12 cellular contexts compared by ENCODE assay signal in genomic region chr20:63705232-63706026, GRCh38. TPM values are rescaled to one million over a fixed set of nuclear protein-coding genes. Genes with fewer than 3 reads are reported as not detected.
DNase-seq lines count a peak whose midpoint lies in the region; ATAC-seq, FAIRE-seq and TF ChIP-seq lines count a peak whose summit lies in the region.
"Had no signal": no experiment of that assay in that cellular context is flagged by ENCODE, and none has a peak within 500 bp of the region (broad histone marks: within the 10 kb centered on the region; RNA-seq: fewer than 3 reads in every experiment).

No MANE protein-coding gene starts in this region.

- H3K27me3 ChIP-seq in keratinocyte (ENCODE audit: control insufficient read depth, extremely low read depth, insufficient read depth, low read length): no peaks in the 10 kb centered on the region
- H3K27me3 ChIP-seq: neutrophil had no signal

- ATAC-seq in left ventricle myocardium superior (no peak), activated B cell treated with CpG ODN at 0.5 μM for 24 hours (ENCODE audit: low read depth) (no peak), GM19324 (IDR thresholded peaks at IDR 0.05; ENCODE audit: low FRiP score, unreplicated experiment) (no peak), GM19395 (IDR thresholded peaks at IDR 0.05; ENCODE audit: unreplicated experiment) (no peak)

- peaks cover 21% of the 10 kb centered on the region for H3K4me1 ChIP-seq in keratinocyte (ENCODE audit: control insufficient read depth, extremely low read depth, insufficient read depth, low read length)

- intact Hi-C loops in left ventricle myocardium superior (cut with micrococcal nuclease): no loop called here
- intact Hi-C loops in cardiac septum (cut with DNase I): no loop called here
- intact Hi-C loops in activated B cell treated with CpG ODN at 0.5 μM for 24 hours (cut with micrococcal nuclease): loop anchor here (2.0 to 5.0 kb wide), 5 partner anchors 25 to 267 kb away; partner anchors contain the start of gene SLC2A4RG

- H3K27me3 Mint-ChIP-seq in activated B cell treated with CpG ODN at 0.5 μM for 24 hours: no peaks in the 10 kb centered on the region
- H3K27me3 Mint-ChIP-seq: dendritic cell treated with granulocyte-macrophage colony-stimulating factor and Interleukin-4, amounts not matched to agents 40 ng/mL and 50 ng/mL, for 4 days had no signal

- H3K4me3 Mint-ChIP-seq in activated B cell treated with CpG ODN at 0.5 μM for 24 hours: peak overlapping the region; percentile 15

- H3K9me1 ChIP-seq in keratinocyte (ENCODE audit: control insufficient read depth, extremely low read depth, insufficient read depth, low read length): no peaks in the 10 kb centered on the region

- H3K79me2 ChIP-seq in keratinocyte (ENCODE audit: control insufficient read depth, insufficient read depth, low read length): peaks cover 51% of the 10 kb centered on the region

- no peaks in the 10 kb centered on the region for H3K9me3 Mint-ChIP-seq in activated B cell treated with CpG ODN at 0.5 μM for 24 hours
- H3K9me3 Mint-ChIP-seq: dendritic cell treated with granulocyte-macrophage colony-stimulating factor and Interleukin-4, amounts not matched to agents 40 ng/mL and 50 ng/mL, for 4 days had no signal

- CTCF ChIA-PET in activated B cell treated with CpG ODN at 0.5 μM for 24 hours (lab: Charles Lee): interaction anchor here (0.6 to 2.5 kb wide), 2 partner anchors 64 to 159 kb away, joined by 3 to 10 read pairs; partner anchors contain the start of gene TPD52L2

- no peak overlapping the region for H2AFZ ChIP-seq in keratinocyte (ENCODE audit: control insufficient read depth, low read length)

- FAIRE-seq in keratinocyte (lab: Jason Lieb, UNC): no peak

- peaks cover 18 to 32% of the 10 kb centered on the region in 2 experiments for H3K36me3 ChIP-seq in keratinocyte (ENCODE audit: control insufficient read depth in 2 of 2, extremely low read depth in 1 of 2, insufficient read depth in 2 of 2, low read length in 2 of 2)

- in situ Hi-C loops in ACHN (cut with HindIII; ENCODE audit: low pct_ligation_motif_present, low pct_unique_long_range_greater_than_20kb, low sequenced_read_pairs): no loop called here

- H3K9ac ChIP-seq in keratinocyte (ENCODE audit: control insufficient read depth, extremely low read depth, insufficient read depth, low read length): peak overlapping the region; percentile 46

- peaks cover 36% of the 10 kb centered on the region for H3K4me1 Mint-ChIP-seq in activated B cell treated with CpG ODN at 0.5 μM for 24 hours

- peak; percentile 18 for DNase-seq in left ventricle myocardium superior
- no peak for DNase-seq in cardiac septum (ENCODE audit: low spot score)
- DNase-seq in activated B cell treated with CpG ODN at 0.5 μM for 24 hours: no peak
- DNase-seq in keratinocyte (ENCODE audit: low read depth, low spot score): no peak
- no peak for DNase-seq in ACHN
- no peak for DNase-seq in T-helper 1 cell
- DNase-seq: MM.1S, RPMI8226 had no signal

- dilution Hi-C loops in keratinocyte (cut with MboI; ENCODE audit: extremely low pct_ligation_motif_present, low sequenced_read_pairs): no loop called here

- H3K9me3 ChIP-seq in keratinocyte (ENCODE audit: control insufficient read depth, low read depth, low read length): no peaks in the 10 kb centered on the region
- H3K9me3 ChIP-seq: neutrophil had no signal

- H3K4me3 ChIP-seq in keratinocyte (ENCODE audit: control insufficient read depth in 2 of 3, extremely low read depth in 1 of 3, insufficient read depth in 2 of 3, low read depth in 1 of 3, low read length in 3 of 3): no peak overlapping the region

- H3K27ac Mint-ChIP-seq in activated B cell treated with CpG ODN at 0.5 μM for 24 hours: no peak overlapping the region
- H3K27ac Mint-ChIP-seq: dendritic cell treated with granulocyte-macrophage colony-stimulating factor and Interleukin-4, amounts not matched to agents 40 ng/mL and 50 ng/mL, for 4 days had no signal

- POLR2A ChIA-PET in activated B cell treated with CpG ODN at 0.5 μM for 24 hours (lab: Charles Lee): no interaction called here

- H3K4me2 ChIP-seq in keratinocyte (ENCODE audit: control insufficient read depth, extremely low read depth, insufficient read depth, low read depth, low read length): no peak overlapping the region

- peaks cover 4% of the 10 kb centered on the region for H4K20me1 ChIP-seq in keratinocyte (ENCODE audit: control insufficient read depth, extremely low read depth, insufficient read depth, low read length)

- H3K36me3 Mint-ChIP-seq in activated B cell treated with CpG ODN at 0.5 μM for 24 hours (ENCODE audit: low read depth): peaks cover 43% of the 10 kb centered on the region

- peak overlapping the region; percentile 54 for H3K27ac ChIP-seq in keratinocyte (ENCODE audit: control insufficient read depth, insufficient read depth, low read length)
- H3K27ac ChIP-seq: neutrophil had no signal

- TF ChIP-seq CTCF in activated B cell treated with CpG ODN at 0.5 μM for 24 hours (IDR thresholded peaks at IDR 0.05): no peak
- no peak for TF ChIP-seq CTCF in keratinocyte (optimal IDR thresholded peaks at IDR 0.05 in 1 of 3, IDR thresholded peaks at IDR 0.05 in 1 of 3, conservative IDR thresholded peaks at IDR 0.05 in 1 of 3; ENCODE audit: extremely low read depth in 1 of 3, insufficient read depth in 2 of 3, low read length in 3 of 3)

RNA-seq across cellular contexts. Expression of gene ARFRP1, which starts 2.3 kb away (rescaled TPM):
- total RNA-seq in left ventricle myocardium superior (46.5 TPM), cardiac septum (40.3 TPM), activated B cell treated with CpG ODN at 0.5 μM for 24 hours (63.5 and 66.0 TPM in 2 replicates)
- polyA plus RNA-seq in keratinocyte: 29.7 to 37.4 TPM (median 30.4 TPM) in 3 replicates
- 20.9 TPM for polyA plus RNA-seq in keratinocyte (2011; ENCODE audit: low read depth)
- 15.8 and 25.3 TPM in 2 replicates for polyA plus RNA-seq in keratinocyte (2011; cell fraction: cytosol; rRNA removed)
- 46.0 and 47.3 TPM in 2 replicates for polyA plus RNA-seq in keratinocyte (2011; cell fraction: nucleus; rRNA removed)
- polyA plus RNA-seq in keratinocyte (2012; ENCODE audit: low replicate concordance): 18.3 and 33.6 TPM in 2 replicates
- polyA minus RNA-seq in keratinocyte: 12.5 to 46.9 TPM (median 15.5 TPM) in 3 replicates
- polyA minus RNA-seq in keratinocyte (2011; cell fraction: cytosol; rRNA and poly(A)+ RNA removed): 21.1 TPM
- polyA minus RNA-seq in keratinocyte (2011; cell fraction: nucleus; rRNA and poly(A)+ RNA removed): 14.7 and 14.8 TPM in 2 replicates

RNA-seq across cellular contexts. Expression of gene ZGPAT, which starts 2.4 kb away (rescaled TPM):
- 16.2 TPM for total RNA-seq in left ventricle myocardium superior
- 16.7 TPM for total RNA-seq in cardiac septum
- total RNA-seq in activated B cell treated with CpG ODN at 0.5 μM for 24 hours: 40.7 and 44.0 TPM in 2 replicates
- polyA plus RNA-seq in keratinocyte: 7.8 to 13.5 TPM (median 12.2 TPM) in 3 replicates
- polyA plus RNA-seq in keratinocyte (2011; ENCODE audit: low read depth): 6.3 TPM
- 3.9 and 8.9 TPM in 2 replicates for polyA plus RNA-seq in keratinocyte (2011; cell fraction: cytosol; rRNA removed)
- polyA plus RNA-seq in keratinocyte (2011; cell fraction: nucleus; rRNA removed): 24.4 and 29.3 TPM in 2 replicates
- 9.7 and 18.1 TPM in 2 replicates for polyA plus RNA-seq in keratinocyte (2012; ENCODE audit: low replicate concordance)
- polyA minus RNA-seq in keratinocyte: 6.9 to 20.2 TPM (median 9.2 TPM) in 3 replicates
- 8.8 TPM for polyA minus RNA-seq in keratinocyte (2011; cell fraction: cytosol; rRNA and poly(A)+ RNA removed)
- 6.9 and 9.7 TPM in 2 replicates for polyA minus RNA-seq in keratinocyte (2011; cell fraction: nucleus; rRNA and poly(A)+ RNA removed)

RNA-seq across cellular contexts. Expression of gene TNFRSF6B, which starts 9.0 kb away (rescaled TPM):
- total RNA-seq in left ventricle myocardium superior (0.64 TPM), cardiac septum (not detected), activated B cell treated with CpG ODN at 0.5 μM for 24 hours (not detected in 2 replicates)
- polyA plus RNA-seq in keratinocyte: 51.9 to 151 TPM (median 58.1 TPM) in 3 replicates
- not detected for polyA plus RNA-seq in keratinocyte (2011; ENCODE audit: low read depth)
- polyA plus RNA-seq in keratinocyte (2011; cell fraction: cytosol; rRNA removed): 22.8 and 142 TPM in 2 replicates
- polyA plus RNA-seq in keratinocyte (2011; cell fraction: nucleus; rRNA removed): 36.9 and 60.1 TPM in 2 replicates
- 0.62 and 194 TPM in 2 replicates for polyA plus RNA-seq in keratinocyte (2012; ENCODE audit: low replicate concordance)
- 16.6 to 69.8 TPM (median 21.5 TPM) in 3 replicates for polyA minus RNA-seq in keratinocyte
- 176 TPM for polyA minus RNA-seq in keratinocyte (2011; cell fraction: cytosol; rRNA and poly(A)+ RNA removed)
- polyA minus RNA-seq in keratinocyte (2011; cell fraction: nucleus; rRNA and poly(A)+ RNA removed): 25.7 and 29.0 TPM in 2 replicates

RNA-seq across cellular contexts. Expression of gene LIME1, which starts 31.0 kb away (rescaled TPM):
- total RNA-seq in left ventricle myocardium superior (2.7 TPM), cardiac septum (5.0 TPM), activated B cell treated with CpG ODN at 0.5 μM for 24 hours (10.2 and 10.8 TPM in 2 replicates)
- polyA plus RNA-seq in keratinocyte: 0.60 to 3.5 TPM (median 0.75 TPM) in 3 replicates
- 0.29 TPM for polyA plus RNA-seq in keratinocyte (2011; ENCODE audit: low read depth)
- polyA plus RNA-seq in keratinocyte (2011; cell fraction: cytosol; rRNA removed): 0.13 and 1.2 TPM in 2 replicates
- polyA plus RNA-seq in keratinocyte (2011; cell fraction: nucleus; rRNA removed): 9.4 and 13.5 TPM in 2 replicates
- 1.5 TPM in 2 replicates for polyA plus RNA-seq in keratinocyte (2012; ENCODE audit: low replicate concordance)
- 0.45 to 0.59 TPM (median 0.52 TPM) in 3 replicates for polyA minus RNA-seq in keratinocyte
- polyA minus RNA-seq in keratinocyte (2011; cell fraction: cytosol; rRNA and poly(A)+ RNA removed): not detected
- 3.3 and 6.1 TPM in 2 replicates for polyA minus RNA-seq in keratinocyte (2011; cell fraction: nucleus; rRNA and poly(A)+ RNA removed)

RNA-seq across cellular contexts. Expression of gene SLC2A4RG, which starts 34.1 kb away (rescaled TPM):
- 104 TPM for total RNA-seq in left ventricle myocardium superior
- 67.8 TPM for total RNA-seq in cardiac septum
- total RNA-seq in activated B cell treated with CpG ODN at 0.5 μM for 24 hours: 20.9 and 28.1 TPM in 2 replicates
- polyA plus RNA-seq in keratinocyte: 18.3 to 33.6 TPM (median 23.5 TPM) in 3 replicates
- 11.9 TPM for polyA plus RNA-seq in keratinocyte (2011; ENCODE audit: low read depth)
- 8.2 and 30.1 TPM in 2 replicates for polyA plus RNA-seq in keratinocyte (2011; cell fraction: cytosol; rRNA removed)
- polyA plus RNA-seq in keratinocyte (2011; cell fraction: nucleus; rRNA removed): 26.1 and 47.7 TPM in 2 replicates
- polyA plus RNA-seq in keratinocyte (2012; ENCODE audit: low replicate concordance): 19.5 and 45.1 TPM in 2 replicates
- polyA minus RNA-seq in keratinocyte: 5.2 to 19.3 TPM (median 8.9 TPM) in 3 replicates
- polyA minus RNA-seq in keratinocyte (2011; cell fraction: cytosol; rRNA and poly(A)+ RNA removed): 47.8 TPM
- polyA minus RNA-seq in keratinocyte (2011; cell fraction: nucleus; rRNA and poly(A)+ RNA removed): 9.2 and 15.1 TPM in 2 replicates
